25 cellular contexts compared by ENCODE assay signal in genomic region chrX:138648570-138648969, GRCh38.
"Had no signal": no experiment of that assay in that cellular context is flagged by ENCODE, and none has a peak within 500 bp of the region (broad histone marks: within the 10 kb centered on the region; RNA-seq: fewer than 3 reads in every experiment).

No MANE protein-coding gene starts in this region.

- H3K4me3 Mint-ChIP-seq: activated CD8-positive, alpha-beta T cell treated with anti-CD3 and anti-CD28 coated beads for 36 hours; activated naive CD4-positive, alpha-beta T cell treated with anti-CD3 and anti-CD28 coated beads, Interleukin-2, amount 10 ng/mL, durations not matched to agents 7 days and 5 days; activated naive CD8-positive, alpha-beta T cell treated with anti-CD3 and anti-CD28 coated beads for 36 hours; activated T-cell treated with anti-CD3 and anti-CD28 coated beads, Interleukin-2, amount 50 U/mL, for 72 hours had no signal

- H3K36me3 Mint-ChIP-seq: activated naive CD4-positive, alpha-beta T cell treated with anti-CD3 and anti-CD28 coated beads, Interleukin-2, amount 10 ng/mL, durations not matched to agents 7 days and 5 days; activated naive CD8-positive, alpha-beta T cell treated with anti-CD3 and anti-CD28 coated beads for 36 hours had no signal

- H3K27ac ChIP-seq: breast epithelium, SK-N-MC, WERI-Rb-1 had no signal

- H3K9me3 Mint-ChIP-seq: activated CD8-positive, alpha-beta T cell treated with anti-CD3 and anti-CD28 coated beads for 36 hours; activated naive CD4-positive, alpha-beta T cell treated with anti-CD3 and anti-CD28 coated beads, Interleukin-2, amount 10 ng/mL, durations not matched to agents 7 days and 5 days; activated naive CD8-positive, alpha-beta T cell treated with anti-CD3 and anti-CD28 coated beads for 36 hours; activated T-cell treated with anti-CD3 and anti-CD28 coated beads, Interleukin-2, amount 50 U/mL, for 72 hours; activated T-helper 2 cell treated with anti-CD3 and anti-CD28 coated beads, Interferon-gamma antibody, Interleukin-2, Interleukin-4, amounts not matched to agents 10 μg/mL and 5 μg/mL and 100 μg/mL, durations not matched to agents 14 hours and 24 hours and 36 hours had no signal

- ATAC-seq: activated CD4-positive, CD25-positive, alpha-beta regulatory T cell treated with anti-CD3 and anti-CD28 coated beads, Interleukin-2, amount 50 U/mL, for 24 hours; activated CD8-positive, alpha-beta T cell treated with anti-CD3 and anti-CD28 coated beads for 36 hours; activated T-cell treated with anti-CD3 and anti-CD28 coated beads, Interleukin-2, amount 50 U/mL, for 72 hours had no signal

- H3K27me3 ChIP-seq: MG63 had no signal

- H3K27me3 Mint-ChIP-seq: activated CD8-positive, alpha-beta T cell treated with anti-CD3 and anti-CD28 coated beads for 36 hours; activated naive CD4-positive, alpha-beta T cell treated with anti-CD3 and anti-CD28 coated beads, Interleukin-2, amount 10 ng/mL, durations not matched to agents 7 days and 5 days; activated naive CD8-positive, alpha-beta T cell treated with anti-CD3 and anti-CD28 coated beads for 36 hours had no signal

- DNase-seq: activated CD4-positive, alpha-beta T cell treated with anti-CD3 and anti-CD28 coated beads for 4 hours; activated CD8-positive, alpha-beta memory T cell treated with anti-CD3 and anti-CD28 coated beads, Interleukin-2, amount 50 U/mL, for 4 hours; activated CD8-positive, alpha-beta T cell treated with anti-CD3 and anti-CD28 coated beads for 36 hours; activated gamma-delta T cell treated with Interleukin-2 at 50 U/mL for 16 hours; activated naive CD4-positive, alpha-beta T cell treated with anti-CD3 and anti-CD28 coated beads, Interleukin-2, amount 10 ng/mL, durations not matched to agents 7 days and 5 days; activated naive CD8-positive, alpha-beta T cell treated with anti-CD3 and anti-CD28 coated beads for 36 hours; activated T-cell treated with anti-CD3 and anti-CD28 coated beads, Interleukin-2, amount 50 U/mL, for 72 hours; central memory CD4-positive, alpha-beta T cell; MG63; MV-4-11; NCI-H1092 treated with DMSO at 0.1 percent for 48 hours; NCI-H1417 treated with DMSO at 0.1 percent for 48 hours; NCI-H1694; NCI-H2029; NCI-H2107; NCI-H2171 treated with DMSO at 0.1 percent for 48 hours; NCI-H345; NCI-H524; NCI-H82; T-helper 1 cell; WERI-Rb-1 had no signal

- H3K4me1 Mint-ChIP-seq: activated naive CD4-positive, alpha-beta T cell treated with anti-CD3 and anti-CD28 coated beads, Interleukin-2, amount 10 ng/mL, durations not matched to agents 7 days and 5 days; activated naive CD8-positive, alpha-beta T cell treated with anti-CD3 and anti-CD28 coated beads for 36 hours had no signal

- H3K9me3 ChIP-seq: breast epithelium, MG63 had no signal

- H3K36me3 ChIP-seq: breast epithelium, MG63, WERI-Rb-1 had no signal

- H3K4me3 ChIP-seq: breast epithelium, MG63, SK-N-MC had no signal

- H3K27ac Mint-ChIP-seq: activated CD8-positive, alpha-beta T cell treated with anti-CD3 and anti-CD28 coated beads for 36 hours; activated naive CD4-positive, alpha-beta T cell treated with anti-CD3 and anti-CD28 coated beads, Interleukin-2, amount 10 ng/mL, durations not matched to agents 7 days and 5 days; activated naive CD8-positive, alpha-beta T cell treated with anti-CD3 and anti-CD28 coated beads for 36 hours; activated T-cell treated with anti-CD3 and anti-CD28 coated beads, Interleukin-2, amount 50 U/mL, for 72 hours; activated T-helper 2 cell treated with anti-CD3 and anti-CD28 coated beads, Interferon-gamma antibody, Interleukin-2, Interleukin-4, amounts not matched to agents 10 μg/mL and 5 μg/mL and 100 μg/mL, durations not matched to agents 14 hours and 24 hours and 36 hours had no signal

- H3K4me1 ChIP-seq: breast epithelium had no signal
